Comparison of ENCODE assay signal across 13 cellular contexts in genomic region chr1:31700468-31701136, GRCh38. TPM values are rescaled to one million over a fixed set of nuclear protein-coding genes. Genes with fewer than 3 reads are reported as not detected.
A peak's percentile ranks its signal among the peaks of the same experiment; 100 is the strongest.
DNase-seq lines count a peak whose midpoint lies in the region; ATAC-seq, FAIRE-seq and TF ChIP-seq lines count a peak whose summit lies in the region.
"Had no signal": no experiment of that assay in that cellular context is flagged by ENCODE, and none has a peak within 500 bp of the region (broad histone marks: within the 10 kb centered on the region; RNA-seq: fewer than 3 reads in every experiment).

No MANE protein-coding gene starts in this region.

- H3K9ac ChIP-seq in HUES6 (ENCODE audit: low read length) = peak overlapping the region; percentile 29
- no peak overlapping the region for H3K9ac ChIP-seq in trophoblast cell (ENCODE audit: low read length)

- H2BK5ac ChIP-seq in trophoblast cell (ENCODE audit: low read depth, low read length, poor library complexity) = peak overlapping the region; percentile 10

- H3K79me2 ChIP-seq in ACC112 (ENCODE audit: control insufficient read depth, insufficient read depth, low read length, unreplicated experiment) (peaks cover 39% of the 10 kb centered on the region), trophoblast cell (ENCODE audit: control insufficient read depth, insufficient read depth, low read length, poor library complexity) (peaks cover 12% of the 10 kb centered on the region)

- no peaks in the 10 kb centered on the region for H3K27me3 Mint-ChIP-seq in chondrocyte (ENCODE audit: low read depth)

- no peak for DNase-seq in chondrocyte (ENCODE audit: low spot score)
- no peak for DNase-seq in trophoblast cell
- DNase-seq in SKM-1 (lab: John Stamatoyannopoulos, UW; ENCODE audit: unreplicated experiment) = no peak
- no peak for DNase-seq in activated gamma-delta T cell treated with Interleukin-2 at 50 U/mL for 16 hours
- DNase-seq in frontal cortex (ENCODE audit: low spot score in 2 of 2) = no peak
- DNase-seq: effector CD8-positive, alpha-beta T cell had no signal

- H3K18ac ChIP-seq in trophoblast cell (ENCODE audit: low read length) = peak overlapping the region; percentile 34

- peak overlapping the region; percentile 11 for H3K4ac ChIP-seq in trophoblast cell (ENCODE audit: low read depth, low read length)

- H2AFZ ChIP-seq in ACC112 (ENCODE audit: low read length, unreplicated experiment) = no peak overlapping the region
- H2AFZ ChIP-seq in trophoblast cell (ENCODE audit: insufficient read depth, low read length, poor library complexity) = no peak overlapping the region

- peak overlapping the region; percentile 65 for H3K27ac ChIP-seq in ACC112 (ENCODE audit: low read depth, low read length)
- 0 out of 2 replicates have a peak overlapping the region, but pooled peaks have one; percentile 0 for H3K27ac ChIP-seq in HUES6 (ENCODE audit: low read depth, low read length)
- H3K27ac ChIP-seq in trophoblast cell (ENCODE audit: low read depth, low read length) = peak overlapping the region; percentile 45

- H3K27me3 ChIP-seq in ACC112 (ENCODE audit: insufficient read depth, low read length) (no peaks in the 10 kb centered on the region), HUES6 (ENCODE audit: control insufficient read depth, insufficient read depth, low read length) (no peaks in the 10 kb centered on the region), trophoblast cell (ENCODE audit: insufficient read depth, low read length) (no peaks in the 10 kb centered on the region)

- peaks cover 25% of the 10 kb centered on the region for H3K36me3 Mint-ChIP-seq in chondrocyte (ENCODE audit: low read depth)

- TF ChIP-seq CTCF in chondrocyte (IDR thresholded peaks at IDR 0.05) = no peak

- peak overlapping the region; percentile 20 for H4K8ac ChIP-seq in trophoblast cell (ENCODE audit: low read depth, low read length)

- peak overlapping the region; percentile 31 for H2AK5ac ChIP-seq in trophoblast cell (ENCODE audit: low read length)

- H2BK120ac ChIP-seq in trophoblast cell (ENCODE audit: insufficient read depth, low read length, poor library complexity) = peak overlapping the region; percentile 44

- peak overlapping the region; percentile 40 for H4K91ac ChIP-seq in trophoblast cell (ENCODE audit: low read depth, low read length)

- H3K14ac ChIP-seq in trophoblast cell (ENCODE audit: low read length) = peak overlapping the region; percentile 29

- peaks cover 69% of the 10 kb centered on the region for H3K4me1 Mint-ChIP-seq in chondrocyte (ENCODE audit: low read depth)

- WGBS in trophoblast cell (ENCODE audit: extremely low coverage, insufficient coverage, insufficient read length) = no CpG with 5 or more reads among the region's 7 CpGs

- no peak for FAIRE-seq in frontal cortex (lab: Jason Lieb, UNC)

- H3K4me3 ChIP-seq in ACC112 (ENCODE audit: low read depth, low read length) (peak overlapping the region; percentile 45), HUES6 (ENCODE audit: low read depth, low read length) (no peak overlapping the region), trophoblast cell (ENCODE audit: low read depth, low read length) (no peak overlapping the region)

- H3K4me1 ChIP-seq in ACC112 (ENCODE audit: control insufficient read depth, insufficient read depth, low read length, unreplicated experiment) = peaks cover 50% of the 10 kb centered on the region
- H3K4me1 ChIP-seq in HUES6 (ENCODE audit: control insufficient read depth, insufficient read depth, low read length) = peaks cover 38% of the 10 kb centered on the region
- peaks cover 58 to 59% of the 10 kb centered on the region in 2 experiments for H3K4me1 ChIP-seq in trophoblast cell (ENCODE audit: control insufficient read depth in 1 of 2, insufficient read depth in 2 of 2, low read length in 2 of 2)

- H3K4me3 Mint-ChIP-seq in chondrocyte (ENCODE audit: unreplicated experiment) = peak overlapping the region; percentile 85
- H3K4me3 Mint-ChIP-seq: activated T-cell treated with anti-CD3 and anti-CD28 coated beads, Interleukin-2, amount 50 U/mL, for 24 hours had no signal

- H3K36me3 ChIP-seq in ACC112 (ENCODE audit: insufficient read depth, low read length) (peaks cover 11% of the 10 kb centered on the region; the same call in 1 of the 2 replicates), HUES6 (ENCODE audit: control insufficient read depth, insufficient read depth, low read length) (no peaks in the 10 kb centered on the region), trophoblast cell (ENCODE audit: control insufficient read depth in 1 of 2, insufficient read depth in 2 of 2, low read length in 2 of 2) (peaks cover 41 to 44% of the 10 kb centered on the region in 2 experiments)

- H3K9me3 ChIP-seq in HUES6 (ENCODE audit: control insufficient read depth, insufficient read depth, low read depth, low read length) (no peaks in the 10 kb centered on the region), trophoblast cell (ENCODE audit: insufficient read depth, low read depth, low read length) (no peaks in the 10 kb centered on the region)

- H3K79me1 ChIP-seq in trophoblast cell (ENCODE audit: low read length) = peaks cover 47% of the 10 kb centered on the region

- no peak overlapping the region for H4K12ac ChIP-seq in trophoblast cell (ENCODE audit: low read depth, low read length)

- H3K23ac ChIP-seq in trophoblast cell (ENCODE audit: low read length) = no peak overlapping the region

- no peaks in the 10 kb centered on the region for H3K9me3 Mint-ChIP-seq in chondrocyte (ENCODE audit: low read depth)
- H3K9me3 Mint-ChIP-seq: activated T-cell treated with anti-CD3 and anti-CD28 coated beads, Interleukin-2, amount 50 U/mL, for 24 hours had no signal

- H2BK12ac ChIP-seq in trophoblast cell (ENCODE audit: low read length) = peak overlapping the region; percentile 44

- H3K27ac Mint-ChIP-seq in chondrocyte (ENCODE audit: unreplicated experiment) = peak overlapping the region; percentile 90
- H3K27ac Mint-ChIP-seq: activated T-cell treated with anti-CD3 and anti-CD28 coated beads, Interleukin-2, amount 50 U/mL, for 24 hours had no signal

- H3K4me2 ChIP-seq in trophoblast cell (ENCODE audit: low read length) = peak overlapping the region; percentile 38

- no peak for ATAC-seq in GM21360 (IDR thresholded peaks at IDR 0.05; ENCODE audit: unreplicated experiment)
- ATAC-seq: left colon; stimulated activated naive CD8-positive, alpha-beta T cell treated with anti-CD3 and anti-CD28 coated beads, Interleukin-15, Interleukin-2, amounts not matched to agents 100 U/mL and 50 U/mL, for 24 hours had no signal

RNA-seq across cellular contexts. Expression of gene COL16A1, which starts 3.2 kb away (rescaled TPM):
- total RNA-seq in chondrocyte (230 to 272 TPM (median 262 TPM) in 3 replicates), frontal cortex (4.1 TPM)
- polyA plus RNA-seq in trophoblast cell (2013) = 43.1 and 44.2 TPM in 2 replicates
- total RNA-seq: T-helper 2 cell treated with Interferon-gamma antibody and Interleukin-4, amounts not matched to agents 100 ng/mL and 5 ng/mL, for 36 hours had no signal

RNA-seq across cellular contexts. Expression of gene PEF1, which starts 55.9 kb away (rescaled TPM):
- total RNA-seq in chondrocyte (48.6 to 53.0 TPM (median 52.0 TPM) in 3 replicates), frontal cortex (37.9 TPM)
- 66.7 and 70.3 TPM in 2 replicates for polyA plus RNA-seq in trophoblast cell (2013)

Comparison
In these comparisons a context has a peak if more than half of its experiments do, and no peak if none do; other contexts are left out.
1. H3K27ac ChIP-seq: peak in every context shown above with its lines; median percentile 65 in ACC112; 45 in trophoblast cell; 0 in HUES6.
2. RNA of gene COL16A1, which starts 3.2 kb away (total RNA-seq): 230 to 272 TPM in chondrocyte; 4.1 TPM in frontal cortex (single experiment); every median in the first group is over 10 times any median in the second.